In genomic region chr4:168076989-168077725, GRCh38 we compare ENCODE assay signal across 8 cellular contexts. TPM values are rescaled to one million over a fixed set of nuclear protein-coding genes. Genes with fewer than 3 reads are reported as not detected.
DNase-seq lines count a peak whose midpoint lies in the region; ATAC-seq and TF ChIP-seq lines count a peak whose summit lies in the region.

No MANE protein-coding gene starts in this region.

- intact Hi-C loops in Right ventricle myocardium superior (cut with DNase I) (no loop called here), cardiac septum (cut with DNase I) (no loop called here)

- DNase-seq in Right ventricle myocardium superior (no peak), cardiac septum (ENCODE audit: low spot score) (no peak), HAP-1 (ENCODE audit: low spot score in 2 of 2) (peak; percentile 50 to 84), LHCN-M2 (ENCODE audit: low read depth) (peak; percentile 66), SK-N-SH (peak; percentile 37), caudate nucleus (lab: John Stamatoyannopoulos, UW) (peak in 39 of 61 donors; percentile 0 to 70 (median 7)), left lobe of liver (ENCODE audit: low spot score) (peak; percentile 53)
- peak; percentile 69 for DNase-seq in stimulated activated CD8-positive, alpha-beta memory T cell treated with anti-CD3 and anti-CD28 coated beads, Interleukin-4, amount 100 ng/mL, for 48 hours

- H3K36me3 ChIP-seq in HAP-1 (replicated peaks): no peaks in the 10 kb centered on the region
- H3K36me3 ChIP-seq in SK-N-SH (replicated peaks in 1 of 2; ENCODE audit: control insufficient read depth in 1 of 2, insufficient read depth in 2 of 2, low read length in 1 of 2): no peaks in the 10 kb centered on the region

- CTCF ChIA-PET in SK-N-SH (lab: Yijun Ruan, JAX): interaction anchor here (0.9 kb wide), 1 partner anchor 66 kb away, joined by 3 read pairs; no protein-coding TSS in a partner anchor

- H3K27ac ChIP-seq in SK-N-SH (ENCODE audit: low read depth in 2 of 2, low read length in 1 of 2): no peak overlapping the region
- no peak overlapping the region for H3K27ac ChIP-seq in caudate nucleus (ENCODE audit: low read depth, low read length)

- H3K9me2 ChIP-seq in SK-N-SH: no peaks in the 10 kb centered on the region

- POLR2A ChIA-PET in SK-N-SH (lab: Yijun Ruan, JAX): no interaction called here

- H3K4me3 ChIP-seq in HAP-1: no peak overlapping the region
- H3K4me3 ChIP-seq in SK-N-SH (ENCODE audit: low read depth in 2 of 2, low read length in 1 of 2): no peak overlapping the region

- no peak overlapping the region for H3K9ac ChIP-seq in SK-N-SH

- H3F3A ChIP-seq in SK-N-SH (replicated peaks; ENCODE audit: insufficient read depth): no peaks in the 10 kb centered on the region

- no peak overlapping the region for H2AFZ ChIP-seq in SK-N-SH (ENCODE audit: low read depth)

- peak; percentile 97 for TF ChIP-seq CTCF in SK-N-SH (IDR thresholded peaks at IDR 0.05)

- ATAC-seq in Right ventricle myocardium superior (ENCODE audit: poor library complexity): peak; percentile 48
- ATAC-seq in left lobe of liver: peak; percentile 96

- TF ChIP-seq EP300 in SK-N-SH (IDR thresholded peaks at IDR 0.05; ENCODE audit: borderline replicate concordance in 1 of 2, low read depth in 1 of 2, low read length in 1 of 2): no peak

- H4K20me1 ChIP-seq in SK-N-SH (ENCODE audit: insufficient read depth): no peaks in the 10 kb centered on the region

- H3K4me1 ChIP-seq in HAP-1 (no peaks in the 10 kb centered on the region), SK-N-SH (ENCODE audit: control insufficient read depth in 1 of 2, insufficient read depth in 2 of 2, low read depth in 1 of 2, low read length in 1 of 2) (no peaks in the 10 kb centered on the region)

- in situ Hi-C loops in HAP-1 (cut with MboI; ENCODE audit: low sequenced_read_pairs): no loop called here

- H3K79me2 ChIP-seq in SK-N-SH (ENCODE audit: insufficient read depth): no peaks in the 10 kb centered on the region

- H3K27me3 ChIP-seq in HAP-1 (ENCODE audit: low read depth): 0 out of 2 replicates have a peak, but pooled peaks cover 2% of the 10 kb centered on the region
- H3K27me3 ChIP-seq in SK-N-SH (ENCODE audit: insufficient read depth): no peaks in the 10 kb centered on the region

- H3K9me3 ChIP-seq in HAP-1 (no peaks in the 10 kb centered on the region), SK-N-SH (no peaks in the 10 kb centered on the region)

- no peak overlapping the region for H3K4me2 ChIP-seq in SK-N-SH

- peak; percentile 92 for TF ChIP-seq RAD21 in SK-N-SH (IDR thresholded peaks at IDR 0.05; ENCODE audit: low read length)

- WGBS in SK-N-SH (ENCODE audit: low lambda C conversion rate): 11% methylated on average over 2 of the region's 2 CpGs

TF ChIP-seq in SK-N-SH, 30 proteins besides CTCF, POLR2A, EP300 and RAD21:
- TF ChIP-seq ZBTB33 (IDR thresholded peaks at IDR 0.05; ENCODE audit: borderline replicate concordance, low read depth) (no peak), SMC3 (IDR thresholded peaks at IDR 0.05; ENCODE audit: low read depth, low read length) (peak; percentile 81)

RNA-seq across cellular contexts. Expression of gene ANXA10, which starts 15.2 kb away (rescaled TPM):
- total RNA-seq in Right ventricle myocardium superior (not detected), cardiac septum (not detected), LHCN-M2 (2014; rRNA removed) (0.34 TPM in 1 of 2 replicates, not detected in the other), left lobe of liver (32.0 TPM)
- 0.36 TPM for polyA plus RNA-seq in LHCN-M2 (2012)
- polyA plus RNA-seq in SK-N-SH (2012; rRNA removed): 0.23 and 0.34 TPM in 2 replicates
- polyA plus RNA-seq in SK-N-SH (2012; cell fraction: cytosol; rRNA removed): 0.54 and 0.75 TPM in 2 replicates
- polyA plus RNA-seq in SK-N-SH (2012; cell fraction: nucleus; rRNA removed): 0.24 and 0.25 TPM in 2 replicates

Comparison
In these comparisons a context has a peak if more than half of its experiments do, and no peak if none do; other contexts are left out.
1. DNase-seq: peak in HAP-1 (2 of 2), LHCN-M2 (single experiment), SK-N-SH (single experiment), caudate nucleus (39 of 61), left lobe of liver (single experiment) and stimulated activated CD8-positive, alpha-beta memory T cell treated with anti-CD3 and anti-CD28 coated beads, Interleukin-4, amount 100 ng/mL, for 48 hours (single experiment); none in Right ventricle myocardium superior (single experiment) and cardiac septum (single experiment).
2. RNA of gene ANXA10, which starts 15.2 kb away (total RNA-seq): 32.0 TPM in left lobe of liver (single experiment); 0.34 TPM in LHCN-M2, not detected in Right ventricle myocardium superior (single experiment) and not detected in cardiac septum (single experiment); every median in the first group is over 10 times any median in the second.